18 cellular contexts compared by ENCODE assay signal in genomic region chr2:233108611-233109490, GRCh38. TPM values are rescaled to one million over a fixed set of nuclear protein-coding genes. Genes with fewer than 3 reads are reported as not detected.
A peak's percentile ranks its signal among the peaks of the same experiment; 100 is the strongest.
DNase-seq lines count a peak whose midpoint lies in the region; ATAC-seq, FAIRE-seq and TF ChIP-seq lines count a peak whose summit lies in the region.
"Had no signal": no experiment of that assay in that cellular context is flagged by ENCODE, and none has a peak within 500 bp of the region (broad histone marks: within the 10 kb centered on the region; RNA-seq: fewer than 3 reads in every experiment).

No MANE protein-coding gene starts in this region.

- in situ Hi-C loops in GM12878 (cut with MboI) = no loop called here

- CTCF ChIA-PET in activated naive CD4-positive, alpha-beta T cell treated with anti-CD3 and anti-CD28 coated beads, Interleukin-2, amount 10 ng/mL, durations not matched to agents 7 days and 5 days (lab: Charles Lee) = interaction anchor here (1.4 kb wide), 1 partner anchor 54 kb away, joined by 3 read pairs; no protein-coding TSS in a partner anchor
- CTCF ChIA-PET in GM12878 (lab: Yijun Ruan, JAX) = interaction anchor here (0.8 to 3.2 kb wide), 8 partner anchors 9 to 151 kb away, joined by 3 to 12 read pairs (median 5); partner anchors contain the start of gene INPP5D

- no peak for TF ChIP-seq RAD21 in GM12878 (IDR thresholded peaks at IDR 0.05; ENCODE audit: insufficient read depth, low read depth, low read length)

- SMC1A ChIA-PET in GM12878 (lab: Charles Lee; ENCODE audit: uncharacterized antibody, unreplicated experiment) = interaction anchor here (0.7 to 4.5 kb wide), 17 partner anchors 8 to 142 kb away, joined by 3 to 24 read pairs (median 4); partner anchors contain the start of gene INPP5D

- peak; percentile 26; the same call in 1 of the 2 replicates for TF ChIP-seq POLR2A in GM12878 (IDR thresholded peaks at IDR 0.05; ENCODE audit: low read depth, low read length)

- ATAC-seq in HG02981 (IDR thresholded peaks at IDR 0.05; ENCODE audit: unreplicated experiment) = peak; percentile 50
- ATAC-seq in GM12878 = peak; percentile 81
- ATAC-seq in stimulated activated naive CD8-positive, alpha-beta T cell treated with anti-CD3 and anti-CD28 coated beads, Interleukin-15, Interleukin-2, amounts not matched to agents 100 U/mL and 50 U/mL, for 24 hours = peak; percentile 56

- peak overlapping the region; percentile 43 for H3K27ac ChIP-seq in GM12878 (ENCODE audit: control insufficient read depth, insufficient read depth)

- no peak overlapping the region; the same call in 1 of the 2 replicates for H3K9ac ChIP-seq in GM12878 (ENCODE audit: control insufficient read depth, insufficient read depth, low read length)

- no peak for TF ChIP-seq EP300 in GM12878 (IDR thresholded peaks at IDR 0.05; ENCODE audit: borderline replicate concordance in 1 of 2, control insufficient read depth in 1 of 2, low read depth in 2 of 2, low read length in 2 of 2)

- peaks cover 34% of the 10 kb centered on the region for H3K4me1 ChIP-seq in GM12878 (ENCODE audit: control insufficient read depth, insufficient read depth, low read length)

- H4K20me1 ChIP-seq in GM12878 (ENCODE audit: control insufficient read depth, insufficient read depth) = peaks cover 6% of the 10 kb centered on the region; the same call in 1 of the 2 replicates

- H3K9me3 Mint-ChIP-seq in activated naive CD4-positive, alpha-beta T cell treated with anti-CD3 and anti-CD28 coated beads, Interleukin-2, amount 10 ng/mL, durations not matched to agents 7 days and 5 days = peaks cover 7% of the 10 kb centered on the region

- no TSS peak for BruUV-seq in GM12878 (replicated peaks; lab: Mats Ljungman, UMichigan)

- H3K4me3 Mint-ChIP-seq in activated naive CD4-positive, alpha-beta T cell treated with anti-CD3 and anti-CD28 coated beads, Interleukin-2, amount 10 ng/mL, durations not matched to agents 7 days and 5 days = no peak overlapping the region
- H3K4me3 Mint-ChIP-seq: brain had no signal

- WGBS in GM12878 (ENCODE audit: insufficient coverage, insufficient replicate concordance, low lambda C conversion rate, missing lambda C conversion rate) = 3% methylated on average over 10 of the region's 10 CpGs

- H3K79me2 ChIP-seq in GM12878 (ENCODE audit: control insufficient read depth, insufficient read depth, low read length) = peaks cover 78% of the 10 kb centered on the region

- peaks cover 21% of the 10 kb centered on the region for H3K36me3 Mint-ChIP-seq in activated naive CD4-positive, alpha-beta T cell treated with anti-CD3 and anti-CD28 coated beads, Interleukin-2, amount 10 ng/mL, durations not matched to agents 7 days and 5 days
- H3K36me3 Mint-ChIP-seq: brain had no signal

- H3K27ac Mint-ChIP-seq in activated naive CD4-positive, alpha-beta T cell treated with anti-CD3 and anti-CD28 coated beads, Interleukin-2, amount 10 ng/mL, durations not matched to agents 7 days and 5 days = peak overlapping the region; percentile 28

- H3K4me3 ChIP-seq in GM12878 = 0 out of 2 replicates have a peak overlapping the region, but pooled peaks have one; percentile 30

- POLR2A ChIA-PET in GM12878 (lab: Charles Lee) = interaction anchor here (1.0 to 4.9 kb wide), 5 partner anchors 12 to 48 kb away, joined by 3 to 27 read pairs (median 4); partner anchors contain the start of gene INPP5D

- no peak for FAIRE-seq in GM12878 (lab: Jason Lieb, UNC)
- FAIRE-seq: endothelial cell of umbilical vein had no signal

- H3K9me3 ChIP-seq in GM12878 (replicated peaks; ENCODE audit: control insufficient read depth, insufficient read depth, low read length) = no peaks in the 10 kb centered on the region; the same call in 2 of the 3 replicates

- no peak; a peak in 1 of 6 replicates for TF ChIP-seq CTCF in GM12878 (IDR thresholded peaks at IDR 0.05 in 2 of 3, conservative IDR thresholded peaks at IDR 0.05 in 1 of 3; ENCODE audit: control insufficient read depth in 2 of 3, extremely low read depth in 1 of 3, insufficient read depth in 1 of 3, low read depth in 3 of 3, low read length in 3 of 3)

- no peaks in the 10 kb centered on the region for H3K27me3 Mint-ChIP-seq in activated naive CD4-positive, alpha-beta T cell treated with anti-CD3 and anti-CD28 coated beads, Interleukin-2, amount 10 ng/mL, durations not matched to agents 7 days and 5 days

- intact Hi-C loops in GM12878 (cut with micrococcal nuclease; ENCODE audit: unreplicated experiment) = no loop called here

- peaks cover 21 to 29% of the 10 kb centered on the region in 2 experiments for H3K36me3 ChIP-seq in GM12878 (ENCODE audit: control insufficient read depth in 2 of 2, insufficient read depth in 2 of 2, low read length in 1 of 2)

- H2AFZ ChIP-seq in GM12878 (ENCODE audit: control insufficient read depth, low read depth, low read length) = no peak overlapping the region

- RAD21 ChIA-PET in GM12878 (lab: Charles Lee; ENCODE audit: unreplicated experiment) = interaction anchor here (0.8 to 15.2 kb wide), 13 partner anchors 9 to 46 kb away, joined by 3 to 160 read pairs (median 7); partner anchors contain the start of gene INPP5D

- DNase-seq in activated naive CD4-positive, alpha-beta T cell treated with anti-CD3 and anti-CD28 coated beads, Interleukin-2, amount 10 ng/mL, durations not matched to agents 7 days and 5 days = no peak
- no peak for DNase-seq in activated naive CD4-positive, alpha-beta T cell (lab: John Stamatoyannopoulos, UW)
- DNase-seq in GM12878 (ENCODE audit: low read depth, low spot score) = no peak
- DNase-seq in stimulated activated naive CD8-positive, alpha-beta T cell treated with anti-CD3 and anti-CD28 coated beads, Interleukin-15, Interleukin-2, amounts not matched to agents 100 U/mL and 50 U/mL, for 24 hours = no peak
- DNase-seq in A172 (ENCODE audit: low spot score) = no peak
- DNase-seq in stimulated activated CD4-positive, alpha-beta T cell treated with anti-CD3 and anti-CD28 coated beads, Interleukin-4, amount 100 ng/mL, for 1 hour = no peak
- no peak for DNase-seq in stimulated activated CD4-positive, alpha-beta T cell treated with anti-CD3 and anti-CD28 coated beads, Interleukin-2, amount 100 ng/mL, for 24 hours
- DNase-seq: head of caudate nucleus; IMR-90; left cardiac atrium; NCI-H1436; nucleus accumbens; stimulated activated CD4-positive, alpha-beta T cell treated with anti-CD3 and anti-CD28 coated beads, Interleukin-12 subunit alpha, Interleukin-12 subunit beta, amount 100 ng/mL, for 4 hours; T-helper 1 cell had no signal

- H3K4me1 Mint-ChIP-seq in activated naive CD4-positive, alpha-beta T cell treated with anti-CD3 and anti-CD28 coated beads, Interleukin-2, amount 10 ng/mL, durations not matched to agents 7 days and 5 days = peaks cover 38% of the 10 kb centered on the region

- H3K4me2 ChIP-seq in GM12878 (ENCODE audit: control insufficient read depth, insufficient read depth) = peak overlapping the region; percentile 50

- H3K27me3 ChIP-seq in GM12878 (replicated peaks in 1 of 2; ENCODE audit: control insufficient read depth in 2 of 2, insufficient read depth in 2 of 2, low read length in 1 of 2) = no peaks in the 10 kb centered on the region

TF ChIP-seq in GM12878, 131 proteins besides CTCF, POLR2A, EP300 and RAD21 (continues in another document):
- TF ChIP-seq ZBTB11 (CRISPR knock-in tag; IDR thresholded peaks at IDR 0.05) (no peak), NRF1 (conservative IDR thresholded peaks at IDR 0.05; ENCODE audit: low read depth, low read length) (no peak), SRF (IDR thresholded peaks at IDR 0.05; ENCODE audit: low read depth in 2 of 2, low read length in 2 of 2) (no peak), NR2C1 (IDR thresholded peaks at IDR 0.05) (no peak)

RNA-seq across cellular contexts. Expression of gene INPP5D, which starts 48.7 kb away (rescaled TPM):
- 345 and 366 TPM in 2 replicates for total RNA-seq in GM12878 (2013; cell fraction: nucleolus; rRNA removed)
- total RNA-seq in GM12878 (2014; rRNA removed) = 66.2 and 89.5 TPM in 2 replicates
- 64.9 and 74.6 TPM in 2 replicates for total RNA-seq in GM12878 (2014; rRNA removed; fragmentation: Illumina TruSeq; extraction: Trizol)
- 126 and 139 TPM in 2 replicates for total RNA-seq in GM12878 (2021)
- polyA plus RNA-seq in GM12878 (2011; ENCODE audit: low read depth) = 51.0 TPM
- polyA plus RNA-seq in GM12878 (2011; rRNA removed) = 24.3 and 43.0 TPM in 2 replicates
- 39.4 and 45.6 TPM in 2 replicates for polyA plus RNA-seq in GM12878 (2011; cell fraction: cytosol; rRNA removed)
- 143 and 184 TPM in 2 replicates for polyA plus RNA-seq in GM12878 (2011; cell fraction: nucleus; rRNA removed)
- 79.5 and 83.6 TPM in 2 replicates for polyA plus RNA-seq in GM12878 (2012)
- polyA plus RNA-seq in GM12878 (2014; fragmentation: Illumina TruSeq; extraction: Trizol) = 78.1 and 101 TPM in 2 replicates
- polyA plus RNA-seq in GM12878 (2014; fragmentation: Nextera tagmentation; extraction: Ambion mirVana) = 10 to 100 TPM; 11.8 to 19.4 TPM
- 88.1 and 102 TPM in 2 replicates for polyA plus RNA-seq in GM12878 (2014; rRNA removed)
- polyA plus RNA-seq in GM12878 (2016; fragmentation: Nextera tagmentation; extraction: Ambion mirVana) = 100 to 1,000 TPM; 101 to 104 TPM
- 142 and 157 TPM in 2 replicates for polyA minus RNA-seq in GM12878 (2011; rRNA and poly(A)+ RNA removed)
- polyA minus RNA-seq in GM12878 (2011; cell fraction: cytosol; rRNA and poly(A)+ RNA removed) = 40.2 and 55.8 TPM in 2 replicates
- 114 and 175 TPM in 2 replicates for polyA minus RNA-seq in GM12878 (2011; cell fraction: nucleus; rRNA and poly(A)+ RNA removed)
- total RNA-seq in A172 (2014; rRNA removed; shearing (Covaris generic)) = 0.84 and 0.86 TPM in 2 replicates
- total RNA-seq: Daoy had no signal

Comparison
In these comparisons a context has a peak if more than half of its experiments do, and no peak if none do; other contexts are left out.
1. RNA of gene INPP5D, which starts 48.7 kb away (total RNA-seq): 64.9 to 366 TPM in GM12878; 0.84 to 0.86 TPM in A172; every median in the first group is over 10 times any median in the second.
2. Peak in every context shown above with its lines, with median percentiles within 50 percentile points of each other: ATAC-seq.